Comparison of ENCODE assay signal across 8 cellular contexts in the genomic region with DNA sequence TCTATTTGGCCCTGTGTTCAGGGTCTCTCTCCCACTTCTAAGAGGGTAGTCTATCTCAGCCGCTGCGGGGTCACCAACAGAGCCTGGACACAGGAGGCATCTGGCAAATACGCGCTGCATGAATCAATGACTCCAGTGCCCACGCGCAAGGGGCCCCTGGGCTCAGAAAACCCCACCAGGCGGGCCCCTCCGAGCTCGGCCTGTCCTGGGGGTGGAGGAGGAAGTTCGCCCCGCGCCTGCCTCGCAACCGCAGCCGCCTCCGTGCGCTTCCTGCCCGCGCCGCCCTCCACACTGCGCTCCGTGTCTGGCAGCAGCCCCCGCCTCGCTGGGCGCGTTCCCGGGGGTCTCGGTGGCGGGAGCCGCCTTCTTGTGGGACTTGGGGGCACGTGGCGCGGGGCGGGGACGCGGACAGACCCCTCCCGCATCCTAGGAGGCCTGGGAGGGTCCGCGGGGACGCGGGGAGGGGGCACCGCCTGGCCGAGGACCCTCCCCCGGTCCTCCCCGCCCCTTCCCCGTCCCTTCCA. TPM values are rescaled to one million over a fixed set of nuclear protein-coding genes. Genes with fewer than 3 reads are reported as not detected.
DNase-seq lines count a peak whose midpoint lies in the region; ATAC-seq, FAIRE-seq and TF ChIP-seq lines count a peak whose summit lies in the region.

No MANE protein-coding gene starts in this region.

- TF ChIP-seq EP300 in K562 (IDR thresholded peaks at IDR 0.05; ENCODE audit: low read length) = no peak

- in situ Hi-C loops in K562 (cut with MboI) = no loop called here

- H3K4me3 ChIP-seq in K562 = peak overlapping the region; percentile 57
- H3K4me3 ChIP-seq in lower leg skin (ENCODE audit: low read depth, poor library complexity, severe bottlenecking) = peak overlapping the region; percentile 44
- H3K4me3 ChIP-seq in kidney (ENCODE audit: low read length in 2 of 2) = peak overlapping the region in 1 of 2 donors; percentile 46

- peaks cover 50% of the 10 kb centered on the region for H3K27me3 Mint-ChIP-seq in Calu3 (ENCODE audit: unreplicated experiment)
- no peaks in the 10 kb centered on the region for H3K27me3 Mint-ChIP-seq in T-helper 2 cell treated with Interferon-gamma antibody and Interleukin-4, amounts not matched to agents 5 μg/mL and 100 μg/mL, for 36 hours (ENCODE audit: low read depth)

- no TSS peak for BruUV-seq in Calu3 (replicated peaks; lab: Mats Ljungman, UMichigan)
- BruUV-seq in K562 (replicated peaks; lab: Mats Ljungman, UMichigan) = no TSS peak

- peaks cover 42% of the 10 kb centered on the region for H3K36me3 Mint-ChIP-seq in Calu3 (ENCODE audit: insufficient read depth, unreplicated experiment)
- H3K36me3 Mint-ChIP-seq in T-helper 2 cell treated with Interferon-gamma antibody and Interleukin-4, amounts not matched to agents 5 μg/mL and 100 μg/mL, for 36 hours (ENCODE audit: low read depth) = peaks cover 10% of the 10 kb centered on the region

- whole genome bisulfite sequencing in K562 (ENCODE audit: insufficient coverage, low coverage, missing lambda C conversion rate) = 9% methylated on average over 18 of the region's 46 CpGs
- 5 to 16% methylated on average over 10 to 36 of the region's 46 CpGs for WGBS in lower leg skin, 2 donors

- H3K27ac Mint-ChIP-seq in Calu3 (ENCODE audit: unreplicated experiment) = no peak overlapping the region
- H3K27ac Mint-ChIP-seq in T-helper 2 cell treated with Interferon-gamma antibody and Interleukin-4, amounts not matched to agents 5 μg/mL and 100 μg/mL, for 36 hours = peak overlapping the region; percentile 97

- H3K4me1 Mint-ChIP-seq in Calu3 (ENCODE audit: low read depth, unreplicated experiment) = peaks cover 47% of the 10 kb centered on the region
- peaks cover 38% of the 10 kb centered on the region for H3K4me1 Mint-ChIP-seq in T-helper 2 cell treated with Interferon-gamma antibody and Interleukin-4, amounts not matched to agents 5 μg/mL and 100 μg/mL, for 36 hours (ENCODE audit: low read depth)

- DNase-seq in Calu3 = no peak
- DNase-seq in T-helper 2 cell treated with Interferon-gamma antibody and Interleukin-4, amounts not matched to agents 5 μg/mL and 100 μg/mL, for 36 hours (ENCODE audit: low spot score) = peak; percentile 77
- peak in 3 of 4 experiments; percentile 38 to 47 (median 46) for DNase-seq in K562 (ENCODE audit: extremely low read depth in 1 of 4, low spot score in 3 of 4)
- DNase-seq in lower leg skin (ENCODE audit: low spot score in 2 of 2) = no peak
- peak; percentile 13 to 39 for DNase-seq in stimulated activated CD8-positive, alpha-beta memory T cell treated with anti-CD3 and anti-CD28 coated beads, Interleukin-4, amount 100 ng/mL, for 1 hour (ENCODE audit: low read depth in 2 of 2, low spot score in 1 of 2)
- DNase-seq in kidney = no peak
- DNase-seq in GM19240 (ENCODE audit: insufficient read length, low spot score) = no peak

- peaks cover 6% of the 10 kb centered on the region for H3K9me1 ChIP-seq in K562 (ENCODE audit: control insufficient read depth, insufficient read depth, low read length)

- intact Hi-C loops in Calu3 (cut with micrococcal nuclease; ENCODE audit: unreplicated experiment) = no loop called here
- intact Hi-C loops in K562 (cut with micrococcal nuclease) = no loop called here
- intact Hi-C loops in lower leg skin (cut with DNase I; ENCODE audit: low total_unique reads) = no loop called here
- intact Hi-C loops in kidney (cut with DNase I) = no loop called here

- peaks cover 21% of the 10 kb centered on the region; the same call in 2 of the 3 replicates for H3K36me3 ChIP-seq in K562 (ENCODE audit: control insufficient read depth, insufficient read depth, low read length)
- no peaks in the 10 kb centered on the region for H3K36me3 ChIP-seq in kidney (ENCODE audit: control insufficient read depth in 1 of 2, insufficient read depth in 2 of 2, low read length in 2 of 2)

- CTCF ChIA-PET in Calu3 (lab: Charles Lee) (no interaction called here), K562 (lab: Yijun Ruan, JAX; ENCODE audit: low intra/inter-chr PET ratio) (interaction anchor here (0.7 kb wide), 1 partner anchor 34 kb away, joined by 3 read pairs; no protein-coding TSS in a partner anchor)

- H2AFZ ChIP-seq in K562 (ENCODE audit: low read depth, low read length) = peak overlapping the region; percentile 51

- H3K9me3 ChIP-seq in K562 (replicated peaks; ENCODE audit: control insufficient read depth, insufficient read depth, low read depth, low read length) (peaks cover 3% of the 10 kb centered on the region; the same call in 1 of the 2 replicates), kidney (ENCODE audit: control insufficient read depth in 1 of 2, low read length in 2 of 2) (no peaks in the 10 kb centered on the region)

- H3K4me3 Mint-ChIP-seq in Calu3 (ENCODE audit: low read depth, unreplicated experiment) = peak overlapping the region; percentile 60
- H3K4me3 Mint-ChIP-seq in T-helper 2 cell treated with Interferon-gamma antibody and Interleukin-4, amounts not matched to agents 5 μg/mL and 100 μg/mL, for 36 hours = peak overlapping the region; percentile 89

- peak overlapping the region; percentile 25; the same call in 1 of the 3 replicates for H3K27ac ChIP-seq in K562 (ENCODE audit: extremely low read depth, low read depth, low read length)
- peak overlapping the region in 1 of 2 donors; percentile 53 for H3K27ac ChIP-seq in kidney (ENCODE audit: low read depth in 2 of 2, low read length in 2 of 2)

- TF ChIP-seq POLR2A in K562 (conservative IDR thresholded peaks at IDR 0.05) (no peak), lower leg skin (IDR thresholded peaks at IDR 0.05) (no peak)

- H3K79me2 ChIP-seq in K562 (ENCODE audit: control insufficient read depth, insufficient read depth, low read length) = peaks cover 38% of the 10 kb centered on the region

- H3K4me1 ChIP-seq in K562 (replicated peaks in 1 of 2; ENCODE audit: control insufficient read depth in 2 of 2, insufficient read depth in 2 of 2, low read length in 2 of 2) (peaks cover 29 to 69% of the 10 kb centered on the region in 2 experiments), kidney (ENCODE audit: control insufficient read depth in 1 of 2, insufficient read depth in 1 of 2, low read depth in 1 of 2, low read length in 2 of 2) (peaks cover 30 to 31% of the 10 kb centered on the region in 2 donors)

- TF ChIP-seq RAD21 in K562 (CRISPR knock-in tag; conservative IDR thresholded peaks at IDR 0.05 in 1 of 2, IDR thresholded peaks at IDR 0.05 in 1 of 2) = no peak

- peak; percentile 22 for ATAC-seq in HG02938 (IDR thresholded peaks at IDR 0.05; ENCODE audit: unreplicated experiment)
- peak; percentile 56 for ATAC-seq in K562

- TF ChIP-seq CTCF in Calu3 (IDR thresholded peaks at IDR 0.05; ENCODE audit: unreplicated experiment) = no peak
- no peak for TF ChIP-seq CTCF in K562 (IDR thresholded peaks at IDR 0.05 in 2 of 3, conservative IDR thresholded peaks at IDR 0.05 in 1 of 3; ENCODE audit: insufficient read depth in 2 of 3, low read depth in 1 of 3, low read length in 3 of 3)
- no peak for TF ChIP-seq CTCF in lower leg skin (IDR thresholded peaks at IDR 0.05)
- no peak for TF ChIP-seq CTCF in kidney (IDR thresholded peaks at IDR 0.05; ENCODE audit: borderline replicate concordance, extremely low read depth, insufficient read depth)

- peaks cover 35% of the 10 kb centered on the region for H4K20me1 ChIP-seq in K562 (replicated peaks; ENCODE audit: control insufficient read depth, insufficient read depth, low read length)

- H3K9me3 Mint-ChIP-seq in Calu3 (ENCODE audit: low read depth, unreplicated experiment) = no peaks in the 10 kb centered on the region
- H3K9me3 Mint-ChIP-seq in T-helper 2 cell treated with Interferon-gamma antibody and Interleukin-4, amounts not matched to agents 5 μg/mL and 100 μg/mL, for 36 hours = no peaks in the 10 kb centered on the region

- H3K4me2 ChIP-seq in K562 (ENCODE audit: insufficient read depth, low read length) = peak overlapping the region; percentile 64

- POLR2A ChIA-PET in K562 (lab: Yijun Ruan, JAX) = no interaction called here

- no peak for FAIRE-seq in K562 (lab: Jason Lieb, UNC)
- no peak for FAIRE-seq in kidney (lab: Jason Lieb, UNC)

- H3K9ac ChIP-seq in K562 (ENCODE audit: insufficient read depth in 1 of 2, low read depth in 2 of 2, low read length in 2 of 2) = peak overlapping the region in 1 of 2 experiments; percentile 83; a peak in 2 of 4 replicates
- H3K9ac ChIP-seq in kidney (ENCODE audit: low read length in 2 of 2) = no peak overlapping the region

- peaks cover 15 to 20% of the 10 kb centered on the region in 2 experiments for H3K27me3 ChIP-seq in K562 (ENCODE audit: control insufficient read depth in 2 of 2, insufficient read depth in 2 of 2, low read length in 2 of 2)

TF ChIP-seq in K562, 482 proteins besides CTCF, POLR2A, EP300 and RAD21 (continues in another document):
- TF ChIP-seq CTBP1 (IDR thresholded peaks at IDR 0.05; ENCODE audit: borderline replicate concordance) = peak; percentile 34; the same call in 1 of the 2 replicates
- no peak for TF ChIP-seq SMARCC2 (IDR thresholded peaks at IDR 0.05; ENCODE audit: low read depth)
- TF ChIP-seq ZNF408 (CRISPR knock-in tag; IDR thresholded peaks at IDR 0.05; ENCODE audit: low read depth) = no peak
- peak; percentile 71 to 79 for TF ChIP-seq NRF1 (conservative IDR thresholded peaks at IDR 0.05 in 1 of 2, IDR thresholded peaks at IDR 0.05 in 1 of 2)
- no peak for TF ChIP-seq HDAC8 (tag; IDR thresholded peaks at IDR 0.05)

RNA-seq across cellular contexts. Expression of a gene that starts 0.8 kb away (rescaled TPM):
- 118 and 119 TPM in 2 replicates for total RNA-seq in Calu3 (2022)
- 25.5 and 41.9 TPM in 2 replicates for total RNA-seq in K562 (2011; cell fraction: chromatin; rRNA removed; ENCODE audit: low replicate concordance)
- total RNA-seq in K562 (2011; cell fraction: nucleolus; rRNA removed) = 25.0 and 40.7 TPM in 2 replicates
- total RNA-seq in K562 (2011; cell fraction: nucleoplasm; rRNA removed) = 23.3 and 28.3 TPM in 2 replicates
- 21.7 and 24.6 TPM in 2 replicates for total RNA-seq in K562 (2014; rRNA removed)
- total RNA-seq in K562 (2014; rRNA removed; fragmentation: Illumina TruSeq; extraction: Trizol) = 1.1 and 1.3 TPM in 2 replicates
- total RNA-seq in K562 (2015; rRNA removed; fragmentation: Illumina TruSeq; extraction: Trizol) = 7.3 and 12.9 TPM in 2 replicates
- total RNA-seq in K562 (2021) = 112 and 129 TPM in 2 replicates
- polyA plus RNA-seq in K562 (2011; rRNA removed) = 1.9 and 4.3 TPM in 2 replicates
- 3.7 and 13.3 TPM in 2 replicates for polyA plus RNA-seq in K562 (2011; cell fraction: cytosol; rRNA removed)
- polyA plus RNA-seq in K562 (2011; cell fraction: nucleus; rRNA removed) = 16.7 and 51.7 TPM in 2 replicates
- 41.9 and 54.8 TPM in 2 replicates for polyA plus RNA-seq in K562 (2012)
- 29.3 and 35.8 TPM in 2 replicates for polyA plus RNA-seq in K562 (2014; fragmentation: Illumina TruSeq; extraction: Trizol)
- under 1 TPM; 0.24 to 0.29 TPM for polyA plus RNA-seq in K562 (2014; fragmentation: Nextera tagmentation; extraction: Ambion mirVana)
- polyA plus RNA-seq in K562 (2014; rRNA removed) = 27.4 and 32.3 TPM in 2 replicates
- 0.81 and 1.8 TPM in 2 replicates for polyA minus RNA-seq in K562 (2011; rRNA and poly(A)+ RNA removed)
- 21.0 and 29.9 TPM in 2 replicates for polyA minus RNA-seq in K562 (2011; cell fraction: cytosol; rRNA and poly(A)+ RNA removed)
- 9.0 and 9.3 TPM in 2 replicates for polyA minus RNA-seq in K562 (2011; cell fraction: nucleus; rRNA and poly(A)+ RNA removed)
- 100 to 1,000 TPM in 1 of 4 donors, 10 to 100 TPM in 3; 15.5 to 250 (median 19.6) TPM for total RNA-seq in lower leg skin
- 44.7 TPM for total RNA-seq in kidney
- polyA plus RNA-seq in kidney (ENCODE audit: insufficient read depth, low read depth, low replicate concordance) = 23.8 TPM

Comparison
In these comparisons a context has a peak if more than half of its experiments do, and no peak if none do; other contexts are left out.
1. DNase-seq: peak in T-helper 2 cell treated with Interferon-gamma antibody and Interleukin-4, amounts not matched to agents 5 μg/mL and 100 μg/mL, for 36 hours (single experiment), K562 (3 of 4) and stimulated activated CD8-positive, alpha-beta memory T cell treated with anti-CD3 and anti-CD28 coated beads, Interleukin-4, amount 100 ng/mL, for 1 hour (2 of 2); none in Calu3 (single experiment), lower leg skin (0 of 2), kidney (single experiment) and GM19240 (single experiment).